In the genomic region with DNA sequence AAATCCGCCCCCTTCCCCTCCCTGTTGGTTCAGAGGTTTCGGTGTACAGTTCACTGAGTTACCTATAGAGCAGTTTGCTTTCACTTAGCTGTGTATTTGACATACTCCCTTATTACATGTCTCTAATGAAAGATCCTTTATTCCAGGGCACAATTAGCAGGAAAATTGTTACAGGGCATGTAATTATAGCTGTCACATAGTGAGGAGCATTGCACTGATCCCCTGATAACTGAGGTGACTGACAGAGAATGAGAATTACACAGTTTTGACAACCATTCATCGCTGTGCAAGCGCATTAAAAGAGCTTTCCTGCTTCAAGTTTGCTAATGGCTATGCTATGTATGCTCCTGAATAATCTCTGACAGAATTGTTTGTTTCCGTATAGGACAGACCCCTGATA, we compare ENCODE assay signal across 22 cellular contexts.
"Had no signal": no experiment of that assay in that cellular context is flagged by ENCODE, and none has a peak within 500 bp of the region (broad histone marks: within the 10 kb centered on the region; RNA-seq: fewer than 3 reads in every experiment).

No MANE protein-coding gene starts in this region.

- H3K9me3 Mint-ChIP-seq: activated CD4-positive, alpha-beta memory T cell treated with anti-CD3 and anti-CD28 coated beads, Interleukin-2, amount 10 ng/mL, durations not matched to agents 7 days and 5 days; activated naive CD8-positive, alpha-beta T cell treated with anti-CD3 and anti-CD28 coated beads, Interleukin-2, amount 10 ng/mL, durations not matched to agents 7 days and 5 days; effector memory CD8-positive, alpha-beta T cell; immature natural killer cell; natural killer cell; stimulated activated effector memory CD8-positive, alpha-beta T cell treated with anti-CD3 and anti-CD28 coated beads, Interleukin-12 subunit alpha, Interleukin-12 subunit beta, amount 100 ng/mL, for 72 hours had no signal

- H3K27ac ChIP-seq: body of pancreas, esophagus squamous epithelium, heart right ventricle, neutrophil, pancreas had no signal

- H3K4me3 Mint-ChIP-seq: activated CD4-positive, alpha-beta memory T cell treated with anti-CD3 and anti-CD28 coated beads, Interleukin-2, amount 10 ng/mL, durations not matched to agents 7 days and 5 days; activated naive CD8-positive, alpha-beta T cell treated with anti-CD3 and anti-CD28 coated beads, Interleukin-2, amount 10 ng/mL, durations not matched to agents 7 days and 5 days; effector memory CD8-positive, alpha-beta T cell; immature natural killer cell; natural killer cell; stimulated activated effector memory CD8-positive, alpha-beta T cell treated with anti-CD3 and anti-CD28 coated beads, Interleukin-12 subunit alpha, Interleukin-12 subunit beta, amount 100 ng/mL, for 72 hours had no signal

- H3K36me3 Mint-ChIP-seq: natural killer cell had no signal

- H3K27ac Mint-ChIP-seq: activated CD4-positive, alpha-beta memory T cell treated with anti-CD3 and anti-CD28 coated beads, Interleukin-2, amount 10 ng/mL, durations not matched to agents 7 days and 5 days; activated naive CD8-positive, alpha-beta T cell treated with anti-CD3 and anti-CD28 coated beads, Interleukin-2, amount 10 ng/mL, durations not matched to agents 7 days and 5 days; immature natural killer cell; stimulated activated effector memory CD8-positive, alpha-beta T cell treated with anti-CD3 and anti-CD28 coated beads, Interleukin-12 subunit alpha, Interleukin-12 subunit beta, amount 100 ng/mL, for 72 hours had no signal

- H3K9me3 ChIP-seq: body of pancreas, esophagus squamous epithelium, heart right ventricle, neutrophil, pancreas had no signal

- H3K27me3 Mint-ChIP-seq: activated CD4-positive, alpha-beta memory T cell treated with anti-CD3 and anti-CD28 coated beads, Interleukin-2, amount 10 ng/mL, durations not matched to agents 7 days and 5 days; activated naive CD8-positive, alpha-beta T cell treated with anti-CD3 and anti-CD28 coated beads, Interleukin-2, amount 10 ng/mL, durations not matched to agents 7 days and 5 days; effector memory CD8-positive, alpha-beta T cell had no signal

- H3K4me1 Mint-ChIP-seq: natural killer cell; stimulated activated effector memory CD8-positive, alpha-beta T cell treated with anti-CD3 and anti-CD28 coated beads, Interleukin-12 subunit alpha, Interleukin-12 subunit beta, amount 100 ng/mL, for 72 hours had no signal

- H3K27me3 ChIP-seq: body of pancreas, esophagus squamous epithelium, heart right ventricle, neutrophil, pancreas had no signal

- H3K36me3 ChIP-seq: pancreas had no signal

- H3K4me1 ChIP-seq: body of pancreas, pancreas had no signal

- H3K4me3 ChIP-seq: body of pancreas, esophagus squamous epithelium, heart right ventricle, pancreas, smooth muscle cell had no signal

- ATAC-seq: body of pancreas; effector memory CD8-positive, alpha-beta T cell; heart right ventricle; left ventricle myocardium superior; natural killer cell; pancreas; sciatic nerve; stimulated activated effector memory CD8-positive, alpha-beta T cell treated with anti-CD3 and anti-CD28 coated beads, Interleukin-12 subunit alpha, Interleukin-12 subunit beta, amount 100 ng/mL, for 72 hours had no signal

- DNase-seq: activated CD4-positive, alpha-beta memory T cell treated with anti-CD3 and anti-CD28 coated beads, Interleukin-2, amount 10 ng/mL, durations not matched to agents 7 days and 5 days; activated CD4-positive, alpha-beta T cell treated with anti-CD3 and anti-CD28 coated beads for 48 hours; activated CD4-positive, CD25-positive, alpha-beta regulatory T cell; activated CD8-positive, alpha-beta memory T cell treated with anti-CD3 and anti-CD28 coated beads, Interleukin-2, amount 50 U/mL, for 4 hours; activated gamma-delta T cell treated with Interleukin-2 at 50 U/mL for 16 hours; activated naive CD8-positive, alpha-beta T cell treated with anti-CD3 and anti-CD28 coated beads, Interleukin-2, amount 10 ng/mL, durations not matched to agents 7 days and 5 days; body of pancreas; caudate nucleus; effector memory CD8-positive, alpha-beta T cell; esophagus squamous epithelium; heart right ventricle; immature natural killer cell; left ventricle myocardium superior; mesendoderm; natural killer cell; pancreas; stimulated activated CD4-positive, alpha-beta T cell treated with anti-CD3 and anti-CD28 coated beads, Interleukin-4, amount 100 ng/mL, for 1 hour; T1000 had no signal
